In genomic region chr2:85419009-85419711, GRCh38 we compare ENCODE assay signal across 8 cellular contexts. TPM values are rescaled to one million over a fixed set of nuclear protein-coding genes. Genes with fewer than 3 reads are reported as not detected.
DNase-seq lines count a peak whose midpoint lies in the region; ATAC-seq and TF ChIP-seq lines count a peak whose summit lies in the region.

No MANE protein-coding gene starts in this region.

- H3K9me3 Mint-ChIP-seq in activated T-cell treated with anti-CD3 and anti-CD28 coated beads, Interleukin-2, amount 50 U/mL, for 72 hours, result no peaks in the 10 kb centered on the region
- H3K9me3 Mint-ChIP-seq in activated naive CD8-positive, alpha-beta T cell treated with anti-CD3 and anti-CD28 coated beads, Interleukin-2, amount 50 U/mL, for 24 hours, result no peaks in the 10 kb centered on the region

- H3K27me3 ChIP-seq in tibial artery, result no peaks in the 10 kb centered on the region

- H3K27me3 Mint-ChIP-seq in activated T-cell treated with anti-CD3 and anti-CD28 coated beads, Interleukin-2, amount 50 U/mL, for 72 hours (ENCODE audit: low read depth), result no peaks in the 10 kb centered on the region
- H3K27me3 Mint-ChIP-seq in activated naive CD8-positive, alpha-beta T cell treated with anti-CD3 and anti-CD28 coated beads, Interleukin-2, amount 50 U/mL, for 24 hours, result no peaks in the 10 kb centered on the region

- H3K27ac ChIP-seq in tibial artery, result peak overlapping the region; percentile 91 to 99

- ATAC-seq in activated T-cell treated with anti-CD3 and anti-CD28 coated beads, Interleukin-2, amount 50 U/mL, for 72 hours (replicated peaks in 1 of 2), result no peak
- ATAC-seq in activated naive CD8-positive, alpha-beta T cell treated with anti-CD3 and anti-CD28 coated beads, Interleukin-2, amount 50 U/mL, for 24 hours, result no peak

- peaks cover 53% of the 10 kb centered on the region for H3K4me1 Mint-ChIP-seq in activated T-cell treated with anti-CD3 and anti-CD28 coated beads, Interleukin-2, amount 50 U/mL, for 72 hours (ENCODE audit: low read depth)
- H3K4me1 Mint-ChIP-seq in activated naive CD8-positive, alpha-beta T cell treated with anti-CD3 and anti-CD28 coated beads, Interleukin-2, amount 50 U/mL, for 24 hours, result peaks cover 35% of the 10 kb centered on the region

- peak overlapping the region; percentile 95 for H3K27ac Mint-ChIP-seq in activated T-cell treated with anti-CD3 and anti-CD28 coated beads, Interleukin-2, amount 50 U/mL, for 72 hours
- peak overlapping the region; percentile 96 for H3K27ac Mint-ChIP-seq in activated naive CD8-positive, alpha-beta T cell treated with anti-CD3 and anti-CD28 coated beads, Interleukin-2, amount 50 U/mL, for 24 hours

- intact Hi-C loops in tibial artery (cut with DNase I; ENCODE audit: low total_unique reads), result no loop called here

- no peaks in the 10 kb centered on the region for H3K36me3 ChIP-seq in tibial artery

- peak overlapping the region; percentile 63 to 81 for H3K4me3 ChIP-seq in tibial artery

- H3K4me3 Mint-ChIP-seq in activated T-cell treated with anti-CD3 and anti-CD28 coated beads, Interleukin-2, amount 50 U/mL, for 72 hours, result peak overlapping the region; percentile 95 to 96
- H3K4me3 Mint-ChIP-seq in activated naive CD8-positive, alpha-beta T cell treated with anti-CD3 and anti-CD28 coated beads, Interleukin-2, amount 50 U/mL, for 24 hours, result peak overlapping the region; percentile 86

- H3K36me3 Mint-ChIP-seq in activated T-cell treated with anti-CD3 and anti-CD28 coated beads, Interleukin-2, amount 50 U/mL, for 72 hours (ENCODE audit: insufficient read depth in 2 of 2), result no peaks in the 10 kb centered on the region
- no peaks in the 10 kb centered on the region for H3K36me3 Mint-ChIP-seq in activated naive CD8-positive, alpha-beta T cell treated with anti-CD3 and anti-CD28 coated beads, Interleukin-2, amount 50 U/mL, for 24 hours (ENCODE audit: low read depth)

- TF ChIP-seq CTCF in tibial artery (IDR thresholded peaks at IDR 0.05), result no peak

- no peaks in the 10 kb centered on the region for H3K9me3 ChIP-seq in tibial artery

- no peak for DNase-seq in activated T-cell treated with anti-CD3 and anti-CD28 coated beads, Interleukin-2, amount 50 U/mL, for 72 hours
- no peak for DNase-seq in activated T-cell treated with anti-CD3 and anti-CD28 coated beads, Interleukin-2, amount 50 U/mL, for 48 hours
- DNase-seq in activated naive CD8-positive, alpha-beta T cell treated with anti-CD3 and anti-CD28 coated beads, Interleukin-2, amount 50 U/mL, for 24 hours, result no peak
- DNase-seq in kidney tubule cell (ENCODE audit: low spot score), result peak; percentile 34
- DNase-seq in tibial artery, result no peak
- no peak for DNase-seq in COLO829 (ENCODE audit: low spot score)
- no peak for DNase-seq in NOMO-1 treated with DMSO at 0.1 percent for 48 hours (lab: John Stamatoyannopoulos, UW; ENCODE audit: unreplicated experiment)
- no peak for DNase-seq in cerebellum (ENCODE audit: low spot score)

- H3K4me1 ChIP-seq in tibial artery, result peaks cover 0 to 36% (median 30%) of the 10 kb centered on the region in 4 donors

RNA-seq across cellular contexts. Expression of gene SH2D6, which starts 0.6 kb away (rescaled TPM):
- 1 to 10 TPM; 3.2 to 4.0 TPM for total RNA-seq in activated T-cell treated with anti-CD3 and anti-CD28 coated beads, Interleukin-2, amount 50 U/mL, for 72 hours
- 0.54 TPM for total RNA-seq in cerebellum

RNA-seq across cellular contexts. Expression of gene CAPG, which starts 9.0 kb away (rescaled TPM):
- 10 to 100 TPM; 58.4 to 83.6 TPM for total RNA-seq in activated T-cell treated with anti-CD3 and anti-CD28 coated beads, Interleukin-2, amount 50 U/mL, for 72 hours
- total RNA-seq in cerebellum, result 6.3 TPM
